In genomic region chr7:101554584-101555268, GRCh38 we compare ENCODE assay signal across 19 cellular contexts.
A peak's percentile ranks its signal among the peaks of the same experiment; 100 is the strongest.
DNase-seq lines count a peak whose midpoint lies in the region; ATAC-seq and TF ChIP-seq lines count a peak whose summit lies in the region.
"Had no signal": no experiment of that assay in that cellular context is flagged by ENCODE, and none has a peak within 500 bp of the region (broad histone marks: within the 10 kb centered on the region; RNA-seq: fewer than 3 reads in every experiment).

No MANE protein-coding gene starts in this region.

- no peak for TF ChIP-seq POLR2A in vagina (IDR thresholded peaks at IDR 0.05)

- no peaks in the 10 kb centered on the region for H3K4me1 ChIP-seq in vagina

- no peaks in the 10 kb centered on the region for H3K36me3 Mint-ChIP-seq in activated naive CD4-positive, alpha-beta T cell treated with anti-CD3 and anti-CD28 coated beads for 36 hours (ENCODE audit: low read depth)
- no peaks in the 10 kb centered on the region for H3K36me3 Mint-ChIP-seq in activated naive CD4-positive, alpha-beta T cell treated with anti-CD3 and anti-CD28 coated beads, Interleukin-2, amount 50 U/mL, for 72 hours
- no peaks in the 10 kb centered on the region for H3K36me3 Mint-ChIP-seq in CD14-positive monocyte
- H3K36me3 Mint-ChIP-seq: CD8-positive, alpha-beta memory T cell had no signal

- H3K4me3 Mint-ChIP-seq in activated naive CD4-positive, alpha-beta T cell treated with anti-CD3 and anti-CD28 coated beads for 36 hours = no peak overlapping the region
- H3K4me3 Mint-ChIP-seq in CD14-positive monocyte = no peak overlapping the region
- H3K4me3 Mint-ChIP-seq: CD8-positive, alpha-beta memory T cell had no signal

- no peak for ATAC-seq in activated naive CD4-positive, alpha-beta T cell treated with anti-CD3 and anti-CD28 coated beads, Interleukin-2, amount 50 U/mL, for 72 hours
- ATAC-seq in GM21367 (IDR thresholded peaks at IDR 0.05; ENCODE audit: unreplicated experiment) = no peak
- ATAC-seq: K562 had no signal

- TF ChIP-seq CTCF in vagina (IDR thresholded peaks at IDR 0.05) (no peak), CD14-positive monocyte (IDR thresholded peaks at IDR 0.05) (no peak)

- CTCF ChIA-PET in activated naive CD4-positive, alpha-beta T cell treated with anti-CD3 and anti-CD28 coated beads for 36 hours (lab: Charles Lee) = interaction anchor here (0.6 to 1.1 kb wide), 2 partner anchors 48 to 275 kb away, joined by 3 to 4 read pairs; no protein-coding TSS in a partner anchor

- DNase-seq in activated naive CD4-positive, alpha-beta T cell treated with anti-CD3 and anti-CD28 coated beads for 36 hours = peak; percentile 0
- DNase-seq in activated naive CD4-positive, alpha-beta T cell treated with anti-CD3 and anti-CD28 coated beads, Interleukin-2, amount 50 U/mL, for 72 hours (ENCODE audit: low spot score in 2 of 2) = no peak
- DNase-seq in RPMI8226 (peak; percentile 77), islet precursor cell (peak; percentile 44), vagina (ENCODE audit: extremely low spot score in 2 of 2) (peak; percentile 12 to 56), CD14-positive monocyte (ENCODE audit: low spot score) (no peak), NCI-H2081 treated with DMSO at 0.1 percent for 48 hours (lab: John Stamatoyannopoulos, UW) (no peak)
- DNase-seq: DND-41, GOT3, NCI-H1436, NCI-H2029 treated with DMSO at 0.1 percent for 48 hours, NCI-H774, SHP77 had no signal

- no peaks in the 10 kb centered on the region for H3K9me3 Mint-ChIP-seq in activated naive CD4-positive, alpha-beta T cell treated with anti-CD3 and anti-CD28 coated beads for 36 hours
- H3K9me3 Mint-ChIP-seq in activated naive CD4-positive, alpha-beta T cell treated with anti-CD3 and anti-CD28 coated beads, Interleukin-2, amount 50 U/mL, for 72 hours = no peaks in the 10 kb centered on the region
- no peaks in the 10 kb centered on the region for H3K9me3 Mint-ChIP-seq in CD14-positive monocyte
- H3K9me3 Mint-ChIP-seq: CD8-positive, alpha-beta memory T cell had no signal

- no peak overlapping the region for H3K27ac Mint-ChIP-seq in activated naive CD4-positive, alpha-beta T cell treated with anti-CD3 and anti-CD28 coated beads for 36 hours
- H3K27ac Mint-ChIP-seq in activated naive CD4-positive, alpha-beta T cell treated with anti-CD3 and anti-CD28 coated beads, Interleukin-2, amount 50 U/mL, for 72 hours = peak overlapping the region in 1 of 2 donors; percentile 14
- H3K27ac Mint-ChIP-seq in CD14-positive monocyte = peak overlapping the region in 1 of 7 donors; percentile 33

- H3K27ac ChIP-seq in vagina = no peak overlapping the region
- H3K27ac ChIP-seq: BLaER1, HL-60 had no signal

- H3K4me1 Mint-ChIP-seq in activated naive CD4-positive, alpha-beta T cell treated with anti-CD3 and anti-CD28 coated beads for 36 hours (ENCODE audit: low read depth) = no peaks in the 10 kb centered on the region
- H3K4me1 Mint-ChIP-seq in CD14-positive monocyte = peaks cover 1% of the 10 kb centered on the region
- H3K4me1 Mint-ChIP-seq: CD8-positive, alpha-beta memory T cell had no signal

- H3K9me3 ChIP-seq in vagina = no peaks in the 10 kb centered on the region
- H3K9me3 ChIP-seq: SK-N-SH had no signal

- H3K27me3 Mint-ChIP-seq in activated naive CD4-positive, alpha-beta T cell treated with anti-CD3 and anti-CD28 coated beads for 36 hours (ENCODE audit: low read depth) = no peaks in the 10 kb centered on the region
- peaks cover 0 to 4% (median 3%) of the 10 kb centered on the region in 3 donors for H3K27me3 Mint-ChIP-seq in CD14-positive monocyte (ENCODE audit: low read depth in 3 of 3)

- H3K27me3 ChIP-seq in vagina = no peaks in the 10 kb centered on the region
- H3K27me3 ChIP-seq: BLaER1 had no signal

- H3K4me3 ChIP-seq in vagina = no peak overlapping the region
- H3K4me3 ChIP-seq: BLaER1, K562 had no signal

- H3K36me3 ChIP-seq in vagina = no peaks in the 10 kb centered on the region
- H3K36me3 ChIP-seq: BLaER1 had no signal

- intact Hi-C loops in activated naive CD4-positive, alpha-beta T cell treated with anti-CD3 and anti-CD28 coated beads for 36 hours (cut with micrococcal nuclease) = no loop called here
- intact Hi-C loops in vagina (cut with DNase I) = no loop called here
- intact Hi-C loops in CD14-positive monocyte (cut with micrococcal nuclease) = no loop called here

Comparison
In these comparisons a context has a peak if more than half of its experiments do, and no peak if none do; other contexts are left out.
1. DNase-seq: peak in activated naive CD4-positive, alpha-beta T cell treated with anti-CD3 and anti-CD28 coated beads for 36 hours (single experiment), RPMI8226 (single experiment), islet precursor cell (single experiment) and vagina (2 of 2); none in activated naive CD4-positive, alpha-beta T cell treated with anti-CD3 and anti-CD28 coated beads, Interleukin-2, amount 50 U/mL, for 72 hours (0 of 2), CD14-positive monocyte (single experiment) and NCI-H2081 treated with DMSO at 0.1 percent for 48 hours (single experiment).